15 cellular contexts compared by ENCODE assay signal in the genomic region with DNA sequence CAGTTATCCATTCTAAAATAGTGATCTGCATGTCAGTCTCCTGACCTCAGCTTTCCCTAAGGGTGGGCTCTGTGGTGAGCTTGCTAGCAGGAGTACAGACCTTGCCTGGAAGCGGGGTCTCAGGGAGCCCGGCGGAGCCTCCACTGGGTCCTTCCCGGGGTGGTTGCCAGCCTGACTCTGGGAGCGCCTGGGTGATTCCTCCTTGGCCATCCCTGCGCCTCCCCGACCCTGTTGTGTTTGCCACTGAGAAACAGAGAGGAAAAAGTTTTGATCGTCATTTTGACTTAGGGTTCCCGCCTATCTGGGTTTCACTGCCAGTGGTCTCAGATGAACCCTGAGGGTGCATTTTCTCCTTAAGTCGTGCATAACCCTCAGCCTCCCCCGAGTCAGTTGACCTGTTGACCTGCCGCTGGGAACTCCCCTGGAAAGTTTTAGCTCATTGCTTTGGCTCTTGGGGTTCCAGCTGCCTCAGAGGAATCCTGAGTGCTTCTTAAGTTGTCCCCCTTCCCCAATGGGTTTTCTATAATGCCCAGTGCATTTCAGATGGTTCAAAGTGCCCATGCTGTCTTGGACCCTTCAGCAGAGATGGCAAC.
A peak's percentile ranks its signal among the peaks of the same experiment; 100 is the strongest.
DNase-seq lines count a peak whose midpoint lies in the region; ATAC-seq, FAIRE-seq and TF ChIP-seq lines count a peak whose summit lies in the region.
"Had no signal": no experiment of that assay in that cellular context is flagged by ENCODE, and none has a peak within 500 bp of the region (broad histone marks: within the 10 kb centered on the region; RNA-seq: fewer than 3 reads in every experiment).

No MANE protein-coding gene starts in this region.

- no peak overlapping the region for H3K18ac ChIP-seq in trophoblast cell (ENCODE audit: low read length)

- H3K4me3 ChIP-seq in GM12878 (peak overlapping the region; percentile 30; the same call in 1 of the 2 replicates), trophoblast cell (ENCODE audit: low read depth, low read length) (no peak overlapping the region)
- H3K4me3 ChIP-seq: dorsolateral prefrontal cortex, SJSA1 had no signal

- no peak overlapping the region for H4K12ac ChIP-seq in trophoblast cell (ENCODE audit: low read depth, low read length)

- H3K14ac ChIP-seq in trophoblast cell (ENCODE audit: low read length): no peak overlapping the region

- H3K4me1 ChIP-seq in GM12878 (ENCODE audit: control insufficient read depth, insufficient read depth, low read length) (peaks cover 41% of the 10 kb centered on the region), trophoblast cell (ENCODE audit: control insufficient read depth in 1 of 2, insufficient read depth in 2 of 2, low read length in 2 of 2) (peaks cover 22 to 28% of the 10 kb centered on the region in 2 experiments)

- H3K4ac ChIP-seq in trophoblast cell (ENCODE audit: low read depth, low read length): no peak overlapping the region

- no peak overlapping the region for H4K8ac ChIP-seq in trophoblast cell (ENCODE audit: low read depth, low read length)

- TF ChIP-seq CTCF in GM12878 (IDR thresholded peaks at IDR 0.05 in 2 of 3, conservative IDR thresholded peaks at IDR 0.05 in 1 of 3; ENCODE audit: control insufficient read depth in 2 of 3, extremely low read depth in 1 of 3, insufficient read depth in 1 of 3, low read depth in 3 of 3, low read length in 3 of 3): no peak

- H3K9me3 ChIP-seq in GM12878 (replicated peaks; ENCODE audit: control insufficient read depth, insufficient read depth, low read length) (no peaks in the 10 kb centered on the region), trophoblast cell (ENCODE audit: insufficient read depth, low read depth, low read length) (peaks cover under 1% of the 10 kb centered on the region)
- H3K9me3 ChIP-seq: BE2C, SJSA1 had no signal

- no peaks in the 10 kb centered on the region for H4K20me1 ChIP-seq in GM12878 (ENCODE audit: control insufficient read depth, insufficient read depth)

- no peaks in the 10 kb centered on the region for H3K27me3 ChIP-seq in GM12878 (replicated peaks in 1 of 2; ENCODE audit: control insufficient read depth in 2 of 2, insufficient read depth in 2 of 2, low read length in 1 of 2)
- H3K27me3 ChIP-seq in trophoblast cell (ENCODE audit: insufficient read depth, low read length): no peaks in the 10 kb centered on the region
- H3K27me3 ChIP-seq: BE2C, dorsolateral prefrontal cortex, SJSA1 had no signal

- peak overlapping the region; percentile 22 for H2BK12ac ChIP-seq in trophoblast cell (ENCODE audit: low read length)

- peak; percentile 85 for FAIRE-seq in GM18507 (lab: Jason Lieb, UNC)
- FAIRE-seq in GM12878 (lab: Jason Lieb, UNC): no peak
- FAIRE-seq: G401.6 had no signal

- 33% methylated on average over 12 of the region's 12 CpGs for WGBS in GM12878 (ENCODE audit: insufficient coverage, insufficient replicate concordance, low lambda C conversion rate, missing lambda C conversion rate)
- no CpG with 5 or more reads among the region's 12 CpGs for WGBS in trophoblast cell (ENCODE audit: extremely low coverage, insufficient coverage, insufficient read length)

- H4K91ac ChIP-seq in trophoblast cell (ENCODE audit: low read depth, low read length): peak overlapping the region; percentile 28

- no peak overlapping the region for H3K23ac ChIP-seq in trophoblast cell (ENCODE audit: low read length)

- H3K4me2 ChIP-seq in GM12878 (ENCODE audit: control insufficient read depth, insufficient read depth): peak overlapping the region; percentile 81
- H3K4me2 ChIP-seq in trophoblast cell (ENCODE audit: low read length): no peak overlapping the region

- POLR2A ChIA-PET in GM12878 (lab: Charles Lee): interaction anchor here (0.9 to 2.2 kb wide), 2 partner anchors 220 to 222 kb away, joined by 3 to 6 read pairs; no protein-coding TSS in a partner anchor

- no peak for TF ChIP-seq RAD21 in GM12878 (IDR thresholded peaks at IDR 0.05; ENCODE audit: insufficient read depth, low read depth, low read length)

- ATAC-seq in HG02623 (IDR thresholded peaks at IDR 0.05; ENCODE audit: unreplicated experiment) (peak; percentile 25), GM12878 (peak; percentile 21), HG03571 (IDR thresholded peaks at IDR 0.05; ENCODE audit: unreplicated experiment) (no peak), HG03039 (IDR thresholded peaks at IDR 0.05; ENCODE audit: unreplicated experiment) (no peak)

- DNase-seq in GM18507 (ENCODE audit: extremely low spot score, insufficient read length, low read depth): no peak
- DNase-seq in GM12878 (ENCODE audit: low read depth, low spot score): no peak
- DNase-seq in trophoblast cell: no peak
- DNase-seq in activated CD8-positive, alpha-beta memory T cell treated with anti-CD3 and anti-CD28 coated beads for 24 hours: no peak
- DNase-seq in NCI-H774 (lab: John Stamatoyannopoulos, UW): no peak
- DNase-seq: activated CD4-positive, alpha-beta T cell treated with anti-CD3 and anti-CD28 coated beads, Interleukin-2, amount 10 ng/mL, durations not matched to agents 24 days and 14 days; BE2C; mesendoderm; NCI-H446 treated with DMSO at 0.1 percent for 48 hours had no signal

- H2BK120ac ChIP-seq in trophoblast cell (ENCODE audit: insufficient read depth, low read length, poor library complexity): no peak overlapping the region

- H3K79me1 ChIP-seq in trophoblast cell (ENCODE audit: low read length): peaks cover 14% of the 10 kb centered on the region

- H3K36me3 ChIP-seq in GM12878 (ENCODE audit: control insufficient read depth in 2 of 2, insufficient read depth in 2 of 2, low read length in 1 of 2) (no peaks in the 10 kb centered on the region), trophoblast cell (ENCODE audit: control insufficient read depth in 1 of 2, insufficient read depth in 2 of 2, low read length in 2 of 2) (peaks cover 48 to 63% of the 10 kb centered on the region in 2 experiments)
- H3K36me3 ChIP-seq: BE2C had no signal

- in situ Hi-C loops in GM12878 (cut with MboI): no loop called here

- H3K27ac ChIP-seq in GM12878 (ENCODE audit: control insufficient read depth, insufficient read depth): peak overlapping the region; percentile 45
- H3K27ac ChIP-seq in trophoblast cell (ENCODE audit: low read depth, low read length): no peak overlapping the region

- no TSS peak for BruUV-seq in GM12878 (replicated peaks; lab: Mats Ljungman, UMichigan)

- TF ChIP-seq POLR2A in GM12878 (IDR thresholded peaks at IDR 0.05; ENCODE audit: low read depth, low read length): no peak

- no peak overlapping the region for H2BK5ac ChIP-seq in trophoblast cell (ENCODE audit: low read depth, low read length, poor library complexity)

- H3K9ac ChIP-seq in GM12878 (ENCODE audit: control insufficient read depth, insufficient read depth, low read length) (0 out of 2 replicates have a peak overlapping the region, but pooled peaks have one; percentile 13), trophoblast cell (ENCODE audit: low read length) (no peak overlapping the region)

- intact Hi-C loops in GM12878 (cut with micrococcal nuclease; ENCODE audit: unreplicated experiment): loop anchor here (1.0 to 10.0 kb wide), 4 partner anchors 28 to 471 kb away; a partner anchor contains a TSS

- no peak overlapping the region; the same call in 1 of the 2 replicates for H2AFZ ChIP-seq in GM12878 (ENCODE audit: control insufficient read depth, low read depth, low read length)
- H2AFZ ChIP-seq in trophoblast cell (ENCODE audit: insufficient read depth, low read length, poor library complexity): no peak overlapping the region

- SMC1A ChIA-PET in GM12878 (lab: Charles Lee; ENCODE audit: uncharacterized antibody, unreplicated experiment): interaction anchor here (0.6 to 2.8 kb wide), 36 partner anchors 12 to 1483 kb away, joined by 3 to 91 read pairs (median 4); no protein-coding TSS in a partner anchor

- CTCF ChIA-PET in GM12878 (lab: Yijun Ruan, JAX): interaction anchor here (0.8 to 3.6 kb wide), 46 partner anchors 11 to 1297 kb away, joined by 3 to 138 read pairs (median 4); no protein-coding TSS in a partner anchor

- H2AK5ac ChIP-seq in trophoblast cell (ENCODE audit: low read length): no peak overlapping the region

- RAD21 ChIA-PET in GM12878 (lab: Charles Lee; ENCODE audit: unreplicated experiment): interaction anchor here (0.8 to 2.7 kb wide), 25 partner anchors 10 to 1482 kb away, joined by 3 to 66 read pairs (median 4); no protein-coding TSS in a partner anchor

- no peak; a peak in 1 of 4 replicates for TF ChIP-seq EP300 in GM12878 (IDR thresholded peaks at IDR 0.05; ENCODE audit: borderline replicate concordance in 1 of 2, control insufficient read depth in 1 of 2, low read depth in 2 of 2, low read length in 2 of 2)

- H3K79me2 ChIP-seq in GM12878 (ENCODE audit: control insufficient read depth, insufficient read depth, low read length) (no peaks in the 10 kb centered on the region), trophoblast cell (ENCODE audit: control insufficient read depth, insufficient read depth, low read length, poor library complexity) (peaks cover 4% of the 10 kb centered on the region)

TF ChIP-seq in GM12878, 131 proteins besides CTCF, POLR2A, EP300 and RAD21 (continues in another document):
- TF ChIP-seq, protein P1, sequence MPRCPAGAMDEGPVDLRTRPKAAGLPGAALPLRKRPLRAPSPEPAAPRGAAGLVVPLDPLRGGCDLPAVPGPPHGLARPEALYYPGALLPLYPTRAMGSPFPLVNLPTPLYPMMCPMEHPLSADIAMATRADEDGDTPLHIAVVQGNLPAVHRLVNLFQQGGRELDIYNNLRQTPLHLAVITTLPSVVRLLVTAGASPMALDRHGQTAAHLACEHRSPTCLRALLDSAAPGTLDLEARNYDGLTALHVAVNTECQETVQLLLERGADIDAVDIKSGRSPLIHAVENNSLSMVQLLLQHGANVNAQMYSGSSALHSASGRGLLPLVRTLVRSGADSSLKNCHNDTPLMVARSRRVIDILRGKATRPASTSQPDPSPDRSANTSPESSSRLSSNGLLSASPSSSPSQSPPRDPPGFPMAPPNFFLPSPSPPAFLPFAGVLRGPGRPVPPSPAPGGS (IDR thresholded peaks at IDR 0.05; ENCODE audit: borderline replicate concordance, insufficient read depth, low read depth, low read length, poor library complexity, severe bottlenecking): peak; percentile 8
- TF ChIP-seq CREM (IDR thresholded peaks at IDR 0.05; ENCODE audit: low read depth) (peak; percentile 38; the same call in 1 of the 2 replicates), RCOR1 (conservative IDR thresholded peaks at IDR 0.05; ENCODE audit: low read depth, low read length) (no peak), BCL11A (IDR thresholded peaks at IDR 0.05; ENCODE audit: low read depth, low read length) (peak; percentile 74; the same call in 1 of the 2 replicates), NFIC (IDR thresholded peaks at IDR 0.05; ENCODE audit: low read depth, low read length) (peak; percentile 58; the same call in 1 of the 2 replicates), TCF3 (IDR thresholded peaks at IDR 0.05; ENCODE audit: borderline replicate concordance, insufficient read depth, low read depth, low read length) (peak; percentile 34; the same call in 1 of the 2 replicates), TCF12 (IDR thresholded peaks at IDR 0.05; ENCODE audit: low read depth, low read length) (peak; percentile 66)

Comparison
In these comparisons a context has a peak if more than half of its experiments do, and no peak if none do; other contexts are left out.
1. ATAC-seq: peak in HG02623 (single experiment) and GM12878 (single experiment); none in HG03571 (single experiment) and HG03039 (single experiment).